ENCODE assay signal across 8 cellular contexts in genomic region chr1:150876111-150876434, GRCh38. TPM values are rescaled to one million over a fixed set of nuclear protein-coding genes. Genes with fewer than 3 reads are reported as not detected.
DNase-seq lines count a peak whose midpoint lies in the region; ATAC-seq, FAIRE-seq and TF ChIP-seq lines count a peak whose summit lies in the region.

No MANE protein-coding gene starts in this region.

- H3K27ac ChIP-seq in small intestine (ENCODE audit: low read depth in 1 of 2, low read length in 1 of 2): peak overlapping the region; percentile 83 to 95

- H3K27me3 ChIP-seq in small intestine (ENCODE audit: control insufficient read depth in 2 of 2, insufficient read depth in 2 of 2, low read length in 2 of 2): no peaks in the 10 kb centered on the region

- H3K4me3 ChIP-seq in AG09309 (ENCODE audit: control insufficient read depth, low read depth, low read length) (peak overlapping the region; percentile 81), small intestine (ENCODE audit: low read depth in 1 of 2, low read length in 2 of 2) (peak overlapping the region; percentile 92 to 97)

- TF ChIP-seq POLR2A in GM18505 (IDR thresholded peaks at IDR 0.05; ENCODE audit: borderline replicate concordance, extremely low read depth, insufficient read depth, insufficient read length): no peak

- H3K36me3 ChIP-seq in small intestine (ENCODE audit: control insufficient read depth in 2 of 2, insufficient read depth in 2 of 2, low read length in 2 of 2): no peaks in the 10 kb centered on the region

- ATAC-seq in GM18505 (IDR thresholded peaks at IDR 0.05; ENCODE audit: unreplicated experiment) (peak; percentile 35), HG03196 (IDR thresholded peaks at IDR 0.05; ENCODE audit: unreplicated experiment) (peak; percentile 28), GM21723 (IDR thresholded peaks at IDR 0.05; ENCODE audit: unreplicated experiment) (no peak)

- no peak for TF ChIP-seq CTCF in AG09309 (IDR thresholded peaks at IDR 0.05; ENCODE audit: control insufficient read depth, insufficient read depth, low read depth, low read length, missing control alignments)

- no peak for FAIRE-seq in small intestine (lab: Jason Lieb, UNC)

- WGBS in small intestine, 3 donors: 0 to 1% (median 1%) methylated on average over 12 to 21 of the region's 21 CpGs

- H3K9me3 ChIP-seq in small intestine (ENCODE audit: control insufficient read depth, low read depth): no peaks in the 10 kb centered on the region

- H3K4me1 ChIP-seq in small intestine (ENCODE audit: control insufficient read depth in 2 of 2, insufficient read depth in 1 of 2, low read depth in 1 of 2, low read length in 1 of 2): peaks cover 0 to 3% of the 10 kb centered on the region in 2 donors

- DNase-seq in AG09309 (ENCODE audit: low read depth) (no peak), NOMO-1 (lab: John Stamatoyannopoulos, UW; ENCODE audit: unreplicated experiment in 2 of 2) (peak; percentile 38 to 58), astrocyte of the hippocampus (ENCODE audit: low read depth, low spot score) (peak; percentile 76), iPS-NIHi7 (ENCODE audit: extremely low spot score) (peak; percentile 67), small intestine (peak; percentile 46)

RNA-seq across cellular contexts. Expression of gene ARNT, which starts 0.3 kb away (rescaled TPM):
- 10 to 100 TPM; 14.3 to 15.9 (median 14.9) TPM for polyA plus RNA-seq in small intestine

RNA-seq across cellular contexts. Expression of gene CTXND2, which starts 10.9 kb away (rescaled TPM):
- not detected for polyA plus RNA-seq in small intestine

RNA-seq across cellular contexts. Expression of gene SETDB1, which starts 50.1 kb away (rescaled TPM):
- polyA plus RNA-seq in small intestine: 10 to 100 TPM; 12.7 to 20.4 (median 18.4) TPM
